ENCODE assay signal across 2 cellular contexts in genomic region chr15:64783796-64784195, GRCh38.
TF ChIP-seq lines count a peak whose summit lies in the region.

No MANE protein-coding gene starts in this region.

TF ChIP-seq in H1, 55 proteins besides CTCF, POLR2A, EP300 and RAD21:
- TF ChIP-seq CBX5 (IDR thresholded peaks at IDR 0.05; ENCODE audit: low read depth, low read length) (no peak), CEBPB (IDR thresholded peaks at IDR 0.05; ENCODE audit: low read depth, low read length) (no peak), SP1 (IDR thresholded peaks at IDR 0.05; ENCODE audit: low read depth, low read length) (no peak), PHF8 (conservative IDR thresholded peaks at IDR 0.05; ENCODE audit: low read depth, low read length) (no peak), NANOG (IDR thresholded peaks at IDR 0.05; ENCODE audit: insufficient read depth, low read depth, low read length, poor library complexity, severe bottlenecking) (no peak), RBBP5 (IDR thresholded peaks at IDR 0.05; ENCODE audit: borderline replicate concordance, low read depth, low read length) (no peak), ATF2 (IDR thresholded peaks at IDR 0.05; ENCODE audit: low read length) (no peak), NRF1 (IDR thresholded peaks at IDR 0.05; ENCODE audit: low read depth, low read length) (no peak), TAF1 (IDR thresholded peaks at IDR 0.05; ENCODE audit: low read depth, low read length) (no peak), ASH2L (IDR thresholded peaks at IDR 0.05; ENCODE audit: low read length) (no peak), FOSL1 (IDR thresholded peaks at IDR 0.05; ENCODE audit: insufficient read depth, low read depth, low read length) (no peak), JUN (IDR thresholded peaks at IDR 0.05; ENCODE audit: low read depth, low read length) (no peak), E2F6 (IDR thresholded peaks at IDR 0.05) (no peak), MAFK (IDR thresholded peaks at IDR 0.05; ENCODE audit: low read depth, low read length) (no peak)

TF ChIP-seq in liver, 16 proteins besides CTCF, POLR2A, EP300 and RAD21:
- TF ChIP-seq NR2F2 (IDR thresholded peaks at IDR 0.05): peak; percentile 26
- peak; percentile 33 for TF ChIP-seq SP1 (IDR thresholded peaks at IDR 0.05)
- TF ChIP-seq FOXA2 (IDR thresholded peaks at IDR 0.05): no peak
- peak; percentile 47 to 53 for TF ChIP-seq RXRA (IDR thresholded peaks at IDR 0.05)
- TF ChIP-seq FOXA1 (IDR thresholded peaks at IDR 0.05): no peak
- peak; percentile 52 for TF ChIP-seq YY1 (IDR thresholded peaks at IDR 0.05)
- peak; percentile 49 to 64 for TF ChIP-seq HNF4A (conservative IDR thresholded peaks at IDR 0.05)
